In the genomic region with DNA sequence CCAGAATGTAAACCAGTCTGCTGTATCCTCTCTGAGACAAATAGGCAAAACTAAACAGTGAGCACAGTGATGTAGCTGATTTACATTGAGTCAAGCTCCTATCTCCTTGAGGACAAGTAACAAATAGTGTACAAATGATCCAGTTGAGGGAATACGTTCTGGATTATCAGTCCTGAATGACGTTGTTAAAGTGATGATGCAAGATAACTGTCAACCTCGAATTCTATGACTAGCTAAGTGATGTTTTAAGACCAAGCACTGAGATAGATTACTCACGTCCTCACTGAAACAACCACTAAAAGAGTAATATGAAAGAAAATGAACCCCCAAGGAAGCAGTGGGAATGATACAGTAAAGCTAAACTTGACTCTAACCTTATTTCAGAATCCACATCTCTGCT, we compare ENCODE assay signal across 28 cellular contexts.
"Had no signal": no experiment of that assay in that cellular context is flagged by ENCODE, and none has a peak within 500 bp of the region (broad histone marks: within the 10 kb centered on the region; RNA-seq: fewer than 3 reads in every experiment).

No MANE protein-coding gene starts in this region.

- H3K4me1 Mint-ChIP-seq: activated naive CD8-positive, alpha-beta T cell treated with anti-CD3 and anti-CD28 coated beads, Interleukin-2, amount 50 U/mL, for 24 hours; brain; WTC11 had no signal

- H3K27ac ChIP-seq: cardiac muscle cell, Peyer's patch, RWPE1, SJSA1 had no signal

- H3K27me3 Mint-ChIP-seq: activated naive CD8-positive, alpha-beta T cell treated with anti-CD3 and anti-CD28 coated beads, Interleukin-2, amount 50 U/mL, for 24 hours; brain had no signal

- H3K9me3 Mint-ChIP-seq: activated naive CD4-positive, alpha-beta T cell treated with anti-CD3 and anti-CD28 coated beads, Interleukin-2, amount 50 U/mL, for 72 hours; activated naive CD8-positive, alpha-beta T cell treated with anti-CD3 and anti-CD28 coated beads, Interleukin-2, amount 50 U/mL, for 24 hours; activated T-cell treated with anti-CD3 and anti-CD28 coated beads, Interleukin-2, amount 50 U/mL, for 4 hours; brain; T-helper 2 cell treated with Interferon-gamma antibody and Interleukin-4, amounts not matched to agents 5 μg/mL and 100 μg/mL, for 36 hours; WTC11 had no signal

- H3K4me1 ChIP-seq: Peyer's patch, SJSA1 had no signal

- ATAC-seq: activated CD8-positive, alpha-beta T cell treated with anti-CD3 and anti-CD28 coated beads, Interleukin-2, amount 10 ng/mL, durations not matched to agents 7 days and 5 days; activated naive CD4-positive, alpha-beta T cell treated with anti-CD3 and anti-CD28 coated beads, Interleukin-2, amount 50 U/mL, for 72 hours; activated naive CD8-positive, alpha-beta T cell treated with anti-CD3 and anti-CD28 coated beads, Interleukin-2, amount 50 U/mL, for 24 hours; activated T-cell treated with anti-CD3 and anti-CD28 coated beads, Interleukin-2, amount 50 U/mL, for 4 hours; SK-N-SH treated with all-trans-retinoic acid at 6 μM for 48 hours; WTC11 had no signal

- H3K9me3 ChIP-seq: MG63, Peyer's patch, SJSA1 had no signal

- H3K27me3 ChIP-seq: cardiac muscle cell, MG63, Peyer's patch, SJSA1 had no signal

- DNase-seq: activated CD4-positive, alpha-beta T cell treated with anti-CD3 and anti-CD28 coated beads for 48 hours; activated CD4-positive, alpha-beta T cell treated with anti-CD3 and anti-CD28 coated beads, Interleukin-2, amount 50 U/mL, for 4 hours; activated CD4-positive, CD25-positive, alpha-beta regulatory T cell treated with anti-CD3 and anti-CD28 coated beads, Interleukin-2, amount 50 U/mL, for 72 hours; activated CD8-positive, alpha-beta T cell treated with anti-CD3 and anti-CD28 coated beads, Interleukin-2, amount 10 ng/mL, durations not matched to agents 7 days and 5 days; activated effector memory CD4-positive, alpha-beta T cell treated with anti-CD3 and anti-CD28 coated beads, Interleukin-2, amount 50 U/mL, for 16 hours; activated naive CD4-positive, alpha-beta T cell treated with Interleukin-2 at 50 U/mL for 16 hours; activated naive CD8-positive, alpha-beta T cell treated with anti-CD3 and anti-CD28 coated beads, Interleukin-2, amount 50 U/mL, for 24 hours; activated T-cell treated with anti-CD3 and anti-CD28 coated beads, Interleukin-2, amount 50 U/mL, for 4 hours; amygdala; MG63; MV-4-11; NCI-H1092 treated with DMSO at 0.1 percent for 48 hours; NCI-H1417 treated with DMSO at 0.1 percent for 48 hours; NCI-H1694; NCI-H2029 treated with DMSO at 0.1 percent for 48 hours; NCI-H524; Peyer's patch; Right ventricle myocardium superior; SW 1271 had no signal

- H3K27ac Mint-ChIP-seq: activated CD8-positive, alpha-beta T cell treated with anti-CD3 and anti-CD28 coated beads, Interleukin-2, amount 10 ng/mL, durations not matched to agents 7 days and 5 days; activated naive CD4-positive, alpha-beta T cell treated with anti-CD3 and anti-CD28 coated beads, Interleukin-2, amount 50 U/mL, for 72 hours; activated naive CD8-positive, alpha-beta T cell treated with anti-CD3 and anti-CD28 coated beads, Interleukin-2, amount 50 U/mL, for 24 hours; brain; T-helper 2 cell treated with Interferon-gamma antibody and Interleukin-4, amounts not matched to agents 5 μg/mL and 100 μg/mL, for 36 hours; WTC11 had no signal

- FAIRE-seq: astrocyte had no signal

- H3K4me3 Mint-ChIP-seq: activated CD8-positive, alpha-beta T cell treated with anti-CD3 and anti-CD28 coated beads, Interleukin-2, amount 10 ng/mL, durations not matched to agents 7 days and 5 days; activated naive CD8-positive, alpha-beta T cell treated with anti-CD3 and anti-CD28 coated beads, Interleukin-2, amount 50 U/mL, for 24 hours; activated T-cell treated with anti-CD3 and anti-CD28 coated beads, Interleukin-2, amount 50 U/mL, for 4 hours; brain; T-helper 2 cell treated with Interferon-gamma antibody and Interleukin-4, amounts not matched to agents 5 μg/mL and 100 μg/mL, for 36 hours; WTC11 had no signal

- H3K4me3 ChIP-seq: cardiac muscle cell, MG63, Peyer's patch, SJSA1 had no signal
